ENCODE assay signal across 8 cellular contexts in the genomic region with DNA sequence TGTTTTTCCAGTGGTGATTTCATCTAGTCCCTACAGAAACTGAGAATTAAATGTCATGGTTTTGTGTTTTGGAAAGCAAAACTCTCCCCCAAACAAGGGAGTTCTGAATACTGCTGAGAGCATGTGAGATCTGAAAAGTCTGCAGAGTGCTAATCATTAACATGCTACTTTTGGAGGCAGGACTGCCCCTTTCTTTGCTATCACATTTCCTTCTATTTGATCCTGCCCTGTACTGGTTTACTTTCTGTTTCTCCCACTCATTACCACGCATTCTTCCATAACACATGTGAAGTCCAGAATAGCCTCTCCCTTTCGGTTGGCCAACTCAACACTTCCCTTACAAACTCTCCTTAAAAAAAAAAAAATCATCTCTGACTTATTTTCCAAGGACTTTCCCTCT.
DNase-seq lines count a peak whose midpoint lies in the region; ATAC-seq, FAIRE-seq and TF ChIP-seq lines count a peak whose summit lies in the region.

No MANE protein-coding gene starts in this region.

- FAIRE-seq in GM12891 (lab: Jason Lieb, UNC): no peak

- H3K4me1 ChIP-seq in adipocyte (ENCODE audit: control insufficient read depth, insufficient read depth, low read length): peaks cover 77% of the 10 kb centered on the region

- no peaks in the 10 kb centered on the region for H3K9me3 ChIP-seq in adipocyte (ENCODE audit: control insufficient read depth, low read length)

- no peak for TF ChIP-seq POLR2A in GM12891 (IDR thresholded peaks at IDR 0.05; ENCODE audit: low read depth, low read length)

- ATAC-seq in GM19395 (IDR thresholded peaks at IDR 0.05; ENCODE audit: unreplicated experiment): peak; percentile 93
- ATAC-seq in HG03108 (IDR thresholded peaks at IDR 0.05; ENCODE audit: unreplicated experiment): peak; percentile 80

- peaks cover 14% of the 10 kb centered on the region for H3K36me3 ChIP-seq in adipocyte (ENCODE audit: control insufficient read depth, insufficient read depth, low read length, severe bottlenecking)

- peak overlapping the region; percentile 77 for H3K9ac ChIP-seq in adipocyte (ENCODE audit: low read length)

- peak overlapping the region; percentile 67 for H3K4me3 ChIP-seq in adipocyte (ENCODE audit: low read length)

- DNase-seq in adipocyte (ENCODE audit: low read depth) (peak; percentile 81), left kidney (ENCODE audit: low read depth, low spot score) (peak; percentile 83), GM12891 (ENCODE audit: insufficient read length, low spot score) (no peak), NCI-H82 treated with DMSO at 0.1 percent for 48 hours (lab: John Stamatoyannopoulos, UW; ENCODE audit: unreplicated experiment) (no peak), NOMO-1 (lab: John Stamatoyannopoulos, UW; ENCODE audit: unreplicated experiment in 2 of 2) (no peak), NCI-H2081 treated with DMSO at 0.1 percent for 48 hours (lab: John Stamatoyannopoulos, UW) (no peak)

- H3K27me3 ChIP-seq in adipocyte (replicated peaks; ENCODE audit: control insufficient read depth, insufficient read depth, low read length): no peaks in the 10 kb centered on the region

TF ChIP-seq in GM12891, 5 proteins besides CTCF, POLR2A, EP300 and RAD21:
- TF ChIP-seq POU2F2 (IDR thresholded peaks at IDR 0.05; ENCODE audit: low read depth, low read length) (no peak), POLR2AphosphoS5 (IDR thresholded peaks at IDR 0.05; ENCODE audit: low read depth, low read length) (no peak), TAF1 (IDR thresholded peaks at IDR 0.05; ENCODE audit: low read depth, low read length) (no peak)

Comparison
In these comparisons a context has a peak if more than half of its experiments do, and no peak if none do; other contexts are left out.
1. DNase-seq: peak in adipocyte (single experiment) and left kidney (single experiment); none in GM12891 (single experiment), NCI-H82 treated with DMSO at 0.1 percent for 48 hours (single experiment), NOMO-1 (0 of 2) and NCI-H2081 treated with DMSO at 0.1 percent for 48 hours (single experiment).